In genomic region chr11:1485504-1485885, GRCh38 we compare ENCODE assay signal across 10 cellular contexts. TPM values are rescaled to one million over a fixed set of nuclear protein-coding genes. Genes with fewer than 3 reads are reported as not detected.
A peak's percentile ranks its signal among the peaks of the same experiment; 100 is the strongest.
DNase-seq lines count a peak whose midpoint lies in the region; ATAC-seq, FAIRE-seq and TF ChIP-seq lines count a peak whose summit lies in the region.
"Had no signal": no experiment of that assay in that cellular context is flagged by ENCODE, and none has a peak within 500 bp of the region (broad histone marks: within the 10 kb centered on the region; RNA-seq: fewer than 3 reads in every experiment).

No MANE protein-coding gene starts in this region.

- no peak for TF ChIP-seq CTCF in right lobe of liver (IDR thresholded peaks at IDR 0.05)
- TF ChIP-seq CTCF in HepG2 (CRISPR knock-in tag; IDR thresholded peaks at IDR 0.05), result no peak
- no peak for TF ChIP-seq CTCF in heart left ventricle (IDR thresholded peaks at IDR 0.05)
- no peak for TF ChIP-seq CTCF in prostate gland (IDR thresholded peaks at IDR 0.05)
- no peak for TF ChIP-seq CTCF in A673 (conservative IDR thresholded peaks at IDR 0.05; ENCODE audit: low read depth, low read length)

- BruUV-seq in HepG2 (replicated peaks; lab: Mats Ljungman, UMichigan), result no TSS peak
- no TSS peak for BruUV-seq in A673 (replicated peaks; lab: Mats Ljungman, UMichigan)

- in situ Hi-C loops in HepG2 (cut with HindIII; ENCODE audit: extremely low pct_ligation_motif_present, low pct_unique_long_range_greater_than_20kb), result no loop called here

- no peaks in the 10 kb centered on the region for H3K79me2 ChIP-seq in HepG2 (ENCODE audit: insufficient read depth, low read length)

- TF ChIP-seq POLR2A in right lobe of liver (IDR thresholded peaks at IDR 0.05) (no peak), HepG2 (IDR thresholded peaks at IDR 0.05; ENCODE audit: insufficient read depth in 1 of 2, low read depth in 2 of 2, low read length in 2 of 2) (no peak), heart left ventricle (IDR thresholded peaks at IDR 0.05) (no peak), prostate gland (IDR thresholded peaks at IDR 0.05) (no peak)

- H3K27me3 ChIP-seq in right lobe of liver (no peaks in the 10 kb centered on the region), HepG2 (ENCODE audit: control insufficient read depth in 1 of 2, insufficient read depth in 2 of 2, low read length in 2 of 2) (no peaks in the 10 kb centered on the region), heart left ventricle (no peaks in the 10 kb centered on the region), prostate gland (replicated peaks; ENCODE audit: insufficient read depth) (no peaks in the 10 kb centered on the region), A673 (replicated peaks; ENCODE audit: insufficient read depth, low read depth, low read length, poor library complexity) (no peaks in the 10 kb centered on the region)

- intact Hi-C loops in right lobe of liver (cut with DNase I), result no loop called here
- intact Hi-C loops in HepG2 (cut with micrococcal nuclease; ENCODE audit: unreplicated experiment), result no loop called here
- intact Hi-C loops in heart left ventricle (cut with DNase I), result no loop called here
- intact Hi-C loops in prostate gland (cut with DNase I), result no loop called here
- intact Hi-C loops in A673 (cut with micrococcal nuclease; ENCODE audit: unreplicated experiment), result no loop called here

- H3K4me3 ChIP-seq in right lobe of liver (no peak overlapping the region), HepG2 (replicated peaks in 1 of 3; ENCODE audit: insufficient read depth in 1 of 3, low read depth in 2 of 3, low read length in 3 of 3) (no peak overlapping the region), heart left ventricle (peak overlapping the region in 8 of 12 donors; percentile 28 to 48 (median 40)), prostate gland (peak overlapping the region; percentile 8 to 9), A673 (ENCODE audit: low read depth, low read length, poor library complexity, severe bottlenecking) (no peak overlapping the region)

- WGBS in right lobe of liver (ENCODE audit: insufficient coverage, low coverage, low lambda C conversion rate, missing lambda C conversion rate), result no CpG with 5 or more reads among the region's 17 CpGs
- WGBS in HepG2 (ENCODE audit: low lambda C conversion rate), result 92% methylated on average over 15 of the region's 17 CpGs
- WGBS in heart left ventricle, 4 donors, result 67 to 81% (median 72%) methylated on average over 14 to 17 of the region's 17 CpGs
- 72% methylated on average over 17 of the region's 17 CpGs for WGBS in prostate gland

- TF ChIP-seq EP300 in HepG2 (IDR thresholded peaks at IDR 0.05; ENCODE audit: low read depth in 2 of 2, low read length in 2 of 2) (no peak), HepG2 (CRISPR knock-in tag; IDR thresholded peaks at IDR 0.05; ENCODE audit: borderline replicate concordance) (no peak)

- no peak overlapping the region for H3K4me2 ChIP-seq in HepG2 (ENCODE audit: low read depth, low read length)

- TF ChIP-seq RAD21 in HepG2 (CRISPR knock-in tag; IDR thresholded peaks at IDR 0.05), result no peak

- no peak for FAIRE-seq in HepG2 (lab: Jason Lieb, UNC)

- DNase-seq in right lobe of liver, result peak in 2 of 3 donors; percentile 16 to 51
- DNase-seq in HepG2 (ENCODE audit: low spot score), result no peak
- DNase-seq in heart left ventricle, result no peak
- DNase-seq in prostate gland (ENCODE audit: low spot score), result no peak
- DNase-seq in NCI-H2196 treated with DMSO at 0.1 percent for 48 hours (lab: John Stamatoyannopoulos, UW; ENCODE audit: unreplicated experiment), result no peak
- no peak for DNase-seq in A673 (ENCODE audit: low spot score)
- DNase-seq in GF-D8 (lab: John Stamatoyannopoulos, UW), result no peak
- DNase-seq: ACHN, NCI-H187 had no signal

- no peak for ATAC-seq in right lobe of liver
- no peak for ATAC-seq in HepG2
- ATAC-seq in heart left ventricle, result no peak
- no peak for ATAC-seq in GM21825 (IDR thresholded peaks at IDR 0.05; ENCODE audit: unreplicated experiment)

- no peak overlapping the region for H2AFZ ChIP-seq in HepG2 (ENCODE audit: low read length)

- peaks cover 11% of the 10 kb centered on the region; the same call in 1 of the 2 replicates for H4K20me1 ChIP-seq in HepG2 (ENCODE audit: insufficient read depth, low read length)

- CTCF ChIA-PET in HepG2 (lab: Yijun Ruan, JAX; ENCODE audit: low intra/inter-chr PET ratio, low total read pairs), result no interaction called here
- CTCF ChIA-PET in A673 (lab: Charles Lee), result no interaction called here

- no peaks in the 10 kb centered on the region for H3K9me3 ChIP-seq in right lobe of liver
- no peaks in the 10 kb centered on the region for H3K9me3 ChIP-seq in HepG2 (ENCODE audit: low read length)
- no peaks in the 10 kb centered on the region for H3K9me3 ChIP-seq in heart left ventricle
- no peaks in the 10 kb centered on the region for H3K9me3 ChIP-seq in prostate gland
- no peaks in the 10 kb centered on the region for H3K9me3 ChIP-seq in A673 (ENCODE audit: low read depth, low read length, poor library complexity, severe bottlenecking)

- POLR2A ChIA-PET in HepG2 (lab: Yijun Ruan, JAX), result no interaction called here
- POLR2A ChIA-PET in A673 (lab: Charles Lee; ENCODE audit: low non-redundant PET), result no interaction called here

- H3K27ac ChIP-seq in right lobe of liver (no peak overlapping the region), HepG2 (ENCODE audit: extremely low read length, insufficient read depth, low read length) (no peak overlapping the region), heart left ventricle (peak overlapping the region in 6 of 12 donors; percentile 12 to 92 (median 20)), prostate gland (peak overlapping the region; percentile 27 to 41), A673 (ENCODE audit: low read depth, low read length, poor library complexity, severe bottlenecking) (no peak overlapping the region)

- no peak overlapping the region for H3K9ac ChIP-seq in HepG2 (ENCODE audit: insufficient read depth, low read depth, low read length)

- H3K36me3 ChIP-seq in right lobe of liver (no peaks in the 10 kb centered on the region), HepG2 (replicated peaks in 1 of 2; ENCODE audit: control insufficient read depth in 1 of 2, insufficient read depth in 2 of 2, low read length in 2 of 2) (peaks cover 0 to 1% of the 10 kb centered on the region in 2 experiments; a peak in 2 of 5 replicates), heart left ventricle (peaks cover 0 to 3% (median 1%) of the 10 kb centered on the region in 9 donors), prostate gland (no peaks in the 10 kb centered on the region), A673 (ENCODE audit: insufficient read depth, low read length, poor library complexity, severe bottlenecking) (no peaks in the 10 kb centered on the region)

- H3K4me1 ChIP-seq in right lobe of liver (peaks cover 0 to 2% (median 0%) of the 10 kb centered on the region in 4 donors), HepG2 (ENCODE audit: insufficient read depth, low read length) (no peaks in the 10 kb centered on the region), heart left ventricle (peaks cover 19 to 87% (median 68%) of the 10 kb centered on the region in 12 donors), prostate gland (replicated peaks) (peaks cover 10% of the 10 kb centered on the region), A673 (ENCODE audit: insufficient read depth, low read length, poor library complexity, severe bottlenecking) (no peaks in the 10 kb centered on the region)

TF ChIP-seq in HepG2, 621 proteins besides CTCF, POLR2A, EP300 and RAD21 (continues in another document):
- TF ChIP-seq MTF1 (CRISPR knock-in tag; IDR thresholded peaks at IDR 0.05) (no peak), MBD4 (IDR thresholded peaks at IDR 0.05; ENCODE audit: borderline replicate concordance, low read length) (no peak), KLF12 (CRISPR knock-in tag; IDR thresholded peaks at IDR 0.05; ENCODE audit: borderline replicate concordance) (no peak), ZFAT (CRISPR knock-in tag; conservative IDR thresholded peaks at IDR 0.05) (no peak), SRSF9 (IDR thresholded peaks at IDR 0.05; ENCODE audit: borderline replicate concordance, insufficient read depth, low read depth, low read length, poor library complexity, severe bottlenecking) (no peak), ZNF788 (CRISPR knock-in tag; IDR thresholded peaks at IDR 0.05; ENCODE audit: borderline replicate concordance) (no peak)

RNA-seq across cellular contexts. Expression of gene MOB2, which starts 1.1 kb away (rescaled TPM):
- 10 to 100 TPM in 5 of 6 experiments, 1 to 10 TPM in 1; 8.5 to 17.0 (median 14.1) TPM for total RNA-seq in right lobe of liver
- total RNA-seq in HepG2 (2016; rRNA removed; fragmentation: Illumina TruSeq; extraction: Trizol), result 21.8 and 22.3 TPM in 2 replicates
- total RNA-seq in HepG2 (2016; cell fraction: cytosol; rRNA removed; fragmentation: Illumina TruSeq; extraction: Trizol; ENCODE audit: low read depth), result 10.4 and 12.3 TPM in 2 replicates
- total RNA-seq in HepG2 (2016; cell fraction: insoluble cytoplasmic fraction; rRNA removed; fragmentation: Illumina TruSeq; extraction: Trizol), result 21.2 and 23.8 TPM in 2 replicates
- total RNA-seq in HepG2 (2016; cell fraction: membrane; rRNA removed; fragmentation: Illumina TruSeq; extraction: Trizol), result 16.9 and 20.1 TPM in 2 replicates
- total RNA-seq in HepG2 (2016; cell fraction: nucleus; rRNA removed; fragmentation: Illumina TruSeq; extraction: Trizol), result 12.2 and 12.9 TPM in 2 replicates
- 27.7 and 37.6 TPM in 2 replicates for polyA plus RNA-seq in HepG2 (2011; rRNA removed)
- 24.6 and 33.1 TPM in 2 replicates for polyA plus RNA-seq in HepG2 (2011; cell fraction: cytosol; rRNA removed)
- 72.4 and 74.8 TPM in 2 replicates for polyA plus RNA-seq in HepG2 (2011; cell fraction: nucleus; rRNA removed)
- polyA plus RNA-seq in HepG2 (2012), result 15.8 and 25.3 TPM in 2 replicates
- polyA plus RNA-seq in HepG2 (2016; cell fraction: cytosol; fragmentation: Illumina TruSeq; extraction: Trizol; ENCODE audit: low read depth), result 8.6 and 10.0 TPM in 2 replicates
- 23.8 and 24.4 TPM in 2 replicates for polyA plus RNA-seq in HepG2 (2016; cell fraction: insoluble cytoplasmic fraction; fragmentation: Illumina TruSeq; extraction: Trizol; ENCODE audit: low read depth)
- polyA plus RNA-seq in HepG2 (2016; cell fraction: membrane; fragmentation: Illumina TruSeq; extraction: Trizol; ENCODE audit: low read depth), result 15.0 and 16.7 TPM in 2 replicates
- 23.4 and 24.8 TPM in 2 replicates for polyA plus RNA-seq in HepG2 (2016; cell fraction: nucleus; fragmentation: Illumina TruSeq; extraction: Trizol; ENCODE audit: insufficient read depth, low read depth)
- 21.3 and 36.0 TPM in 2 replicates for polyA minus RNA-seq in HepG2 (2011; rRNA and poly(A)+ RNA removed; ENCODE audit: low replicate concordance)
- polyA minus RNA-seq in HepG2 (2011; cell fraction: cytosol; rRNA and poly(A)+ RNA removed), result 7.4 and 16.7 TPM in 2 replicates
- polyA minus RNA-seq in HepG2 (2011; cell fraction: nucleus; rRNA and poly(A)+ RNA removed), result 8.7 and 9.8 TPM in 2 replicates
- total RNA-seq in heart left ventricle, result 10 to 100 TPM; 35.5 to 53.7 (median 44.7) TPM
- 10 to 100 TPM; 27.4 to 61.1 TPM for polyA plus RNA-seq in heart left ventricle
- total RNA-seq in prostate gland, result 10 to 100 TPM; 39.3 to 46.5 TPM
- 14.5 and 14.7 TPM in 2 replicates for total RNA-seq in A673 (2021)

Comparison
In these comparisons a context has a peak if more than half of its experiments do, and no peak if none do; other contexts are left out.
1. DNase-seq: peak in right lobe of liver (2 of 3); none in HepG2 (single experiment), heart left ventricle (0 of 5), prostate gland (single experiment), NCI-H2196 treated with DMSO at 0.1 percent for 48 hours (single experiment), A673 (single experiment) and GF-D8 (single experiment).
2. H3K27ac ChIP-seq: peak in prostate gland (2 of 2); none in right lobe of liver (0 of 3), HepG2 (single experiment) and A673 (single experiment).
3. H3K4me3 ChIP-seq: peak in heart left ventricle (8 of 12) and prostate gland (2 of 2); none in right lobe of liver (0 of 3), HepG2 (0 of 3) and A673 (single experiment).